Comparison of ENCODE assay signal across 23 cellular contexts in the genomic region with DNA sequence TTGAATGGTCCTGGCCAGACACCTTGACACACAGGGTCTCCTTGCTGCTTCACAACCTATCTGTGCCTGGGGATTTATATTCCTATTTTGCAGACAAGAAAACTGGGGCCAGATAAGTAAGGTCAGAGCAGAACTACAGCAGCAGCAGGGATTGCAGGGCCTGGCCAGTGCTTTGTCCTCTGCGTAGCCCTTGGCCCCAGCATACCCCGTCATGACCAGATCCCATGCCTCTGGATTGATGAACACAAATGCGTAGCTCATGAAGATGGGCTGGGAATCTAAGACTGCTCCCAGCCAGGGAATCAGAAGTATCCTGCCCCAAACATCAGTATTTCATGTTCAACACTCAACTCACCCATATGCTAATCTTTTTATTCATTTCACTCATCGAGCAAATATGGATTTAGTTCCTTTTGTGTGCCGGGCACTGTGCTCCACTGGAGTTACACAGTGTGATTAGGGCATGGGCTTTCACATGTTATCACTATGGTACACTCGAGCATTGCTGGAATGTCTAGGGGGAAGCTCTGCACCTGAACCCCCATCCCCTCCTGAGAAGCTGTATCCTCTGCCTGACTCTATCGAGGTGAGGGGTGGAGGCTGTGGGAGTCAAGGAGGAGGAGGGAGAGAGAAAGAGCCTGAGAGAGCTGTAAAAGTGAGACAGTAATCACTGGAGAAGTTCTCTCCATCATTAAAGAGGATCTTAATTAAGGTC.
"Had no signal": no experiment of that assay in that cellular context is flagged by ENCODE, and none has a peak within 500 bp of the region (broad histone marks: within the 10 kb centered on the region; RNA-seq: fewer than 3 reads in every experiment).

No MANE protein-coding gene starts in this region.

- H3K36me3 ChIP-seq: gastrocnemius medialis, heart right ventricle, pancreas, prostate gland, right lobe of liver, spleen, tibial artery, upper lobe of left lung, vagina had no signal

- H3K4me1 Mint-ChIP-seq: stimulated activated memory B cell treated with anti-CD40 and anti-IgM and Interleukin-4, amounts not matched to agents 10 μg/mL and 1 μg/mL and 100 μg/mL, for 72 hours had no signal

- ATAC-seq: esophagus mucosa; gastrocnemius medialis; heart right ventricle; left colon; natural killer cell treated with Interleukin-12 subunit alpha and Interleukin-12 subunit beta and Interleukin-15 and Interleukin-18, amount 100 ng/mL, for 72 hours; pancreas; right lobe of liver; stimulated activated memory B cell treated with anti-CD40 and anti-IgM and Interleukin-4, amounts not matched to agents 10 μg/mL and 1 μg/mL and 100 μg/mL, for 72 hours had no signal

- H3K36me3 Mint-ChIP-seq: natural killer cell treated with Interleukin-12 subunit alpha and Interleukin-12 subunit beta and Interleukin-15 and Interleukin-18, amount 100 ng/mL, for 72 hours; stimulated activated memory B cell treated with anti-CD40 and anti-IgM and Interleukin-4, amounts not matched to agents 10 μg/mL and 1 μg/mL and 100 μg/mL, for 72 hours had no signal

- H3K27ac ChIP-seq: gastrocnemius medialis, heart right ventricle, pancreas, prostate gland, right lobe of liver, spleen, tibial artery, upper lobe of left lung, vagina had no signal

- H3K27ac Mint-ChIP-seq: natural killer cell treated with Interleukin-12 subunit alpha and Interleukin-12 subunit beta and Interleukin-15 and Interleukin-18, amount 100 ng/mL, for 72 hours; stimulated activated memory B cell treated with anti-CD40 and anti-IgM and Interleukin-4, amounts not matched to agents 10 μg/mL and 1 μg/mL and 100 μg/mL, for 72 hours; stimulated activated naive CD8-positive, alpha-beta T cell treated with anti-CD3 and anti-CD28 coated beads, Interleukin-15, Interleukin-2, amounts not matched to agents 100 ng/mL and 50 ng/mL, for 24 hours had no signal

- FAIRE-seq: endometrium, kidney, pancreas had no signal

- H3K9me3 Mint-ChIP-seq: natural killer cell treated with Interleukin-12 subunit alpha and Interleukin-12 subunit beta and Interleukin-15 and Interleukin-18, amount 100 ng/mL, for 72 hours; stimulated activated memory B cell treated with anti-CD40 and anti-IgM and Interleukin-4, amounts not matched to agents 10 μg/mL and 1 μg/mL and 100 μg/mL, for 72 hours; stimulated activated naive CD8-positive, alpha-beta T cell treated with anti-CD3 and anti-CD28 coated beads, Interleukin-15, Interleukin-2, amounts not matched to agents 100 ng/mL and 50 ng/mL, for 24 hours had no signal

- H3K9me3 ChIP-seq: gastrocnemius medialis, heart right ventricle, pancreas, prostate gland, right lobe of liver, spleen, tibial artery, upper lobe of left lung, vagina had no signal

- H3K4me3 ChIP-seq: gastrocnemius medialis, heart right ventricle, pancreas, prostate gland, right lobe of liver, spleen, tibial artery, upper lobe of left lung, vagina had no signal

- DNase-seq: effector memory CD4-positive, alpha-beta T cell; gastrocnemius medialis; heart right ventricle; hypothalamus; left colon; midbrain; occipital lobe; right lobe of liver; spleen; stimulated activated CD4-positive, alpha-beta T cell treated with anti-CD3 and anti-CD28 coated beads, Interleukin-15, amount 100 ng/mL, for 24 hours; stimulated activated CD4-positive, alpha-beta T cell treated with anti-CD3 and anti-CD28 coated beads, Interleukin-1b, Interleukin-23, amount 100 ng/mL, for 48 hours; stimulated activated CD4-positive, alpha-beta T cell treated with anti-CD3 and anti-CD28 coated beads, Interleukin-4, amount 100 ng/mL, for 24 hours; upper lobe of left lung had no signal

- H3K27me3 ChIP-seq: gastrocnemius medialis, pancreas, right lobe of liver, upper lobe of left lung, vagina had no signal

- H3K4me3 Mint-ChIP-seq: natural killer cell treated with Interleukin-12 subunit alpha and Interleukin-12 subunit beta and Interleukin-15 and Interleukin-18, amount 100 ng/mL, for 72 hours; stimulated activated memory B cell treated with anti-CD40 and anti-IgM and Interleukin-4, amounts not matched to agents 10 μg/mL and 1 μg/mL and 100 μg/mL, for 72 hours; stimulated activated naive CD8-positive, alpha-beta T cell treated with anti-CD3 and anti-CD28 coated beads, Interleukin-15, Interleukin-2, amounts not matched to agents 100 ng/mL and 50 ng/mL, for 24 hours had no signal

- H3K4me1 ChIP-seq: gastrocnemius medialis, heart right ventricle, pancreas, prostate gland, right lobe of liver, spleen, tibial artery, upper lobe of left lung, vagina had no signal
